Comparison of ENCODE assay signal across 8 cellular contexts in genomic region chr12:117836999-117837736, GRCh38.
DNase-seq lines count a peak whose midpoint lies in the region; ATAC-seq, FAIRE-seq and TF ChIP-seq lines count a peak whose summit lies in the region.

No MANE protein-coding gene starts in this region.

- DNase-seq in ELF-1 (ENCODE audit: low read depth, low spot score) = peak; percentile 87
- DNase-seq in NCI-H69 (lab: John Stamatoyannopoulos, UW) = peak; percentile 74
- DNase-seq in activated CD8-positive, alpha-beta memory T cell treated with anti-CD3 and anti-CD28 coated beads for 4 hours (ENCODE audit: low read depth in 2 of 2) = peak; percentile 24 to 38
- peak; percentile 70 to 96 for DNase-seq in H1 (ENCODE audit: low read depth in 1 of 2, low spot score in 2 of 2)
- peak; percentile 76 for DNase-seq in mesendoderm
- peak; percentile 37 to 49 for DNase-seq in stimulated activated CD8-positive, alpha-beta memory T cell treated with anti-CD3 and anti-CD28 coated beads, Interleukin-15, amount 100 ng/mL, for 48 hours (ENCODE audit: low read depth in 2 of 2)

- H2AFZ ChIP-seq in H1 (ENCODE audit: low read length) = peak overlapping the region; percentile 79

- H4K5ac ChIP-seq in H1 (ENCODE audit: insufficient read length, low read depth, low read length) = no peak overlapping the region
- H4K5ac ChIP-seq in mesendoderm (ENCODE audit: low read length) = no peak overlapping the region

- peak; percentile 95 to 100 (median 99) for TF ChIP-seq CTCF in H1 (IDR thresholded peaks at IDR 0.05; ENCODE audit: control extremely low read depth in 1 of 3, insufficient read depth in 1 of 3, low read depth in 1 of 3, low read length in 3 of 3)

- TF ChIP-seq EP300 in H1 (IDR thresholded peaks at IDR 0.05; ENCODE audit: borderline replicate concordance in 1 of 2, low read depth in 2 of 2, low read length in 2 of 2) = no peak

- POLR2A ChIA-PET in H1 (lab: Charles Lee; ENCODE audit: partially characterized antibody) = interaction anchor here (0.9 to 1.5 kb wide), 3 partner anchors 166 to 625 kb away, joined by 3 to 5 read pairs (median 3); no protein-coding TSS in a partner anchor

- H2BK12ac ChIP-seq in H1 (ENCODE audit: low read depth, low read length) = no peak overlapping the region

- H4K8ac ChIP-seq in H1 (ENCODE audit: extremely low read depth, insufficient read depth, low read length) (no peak overlapping the region), mesendoderm (ENCODE audit: low read depth, low read length) (no peak overlapping the region)

- H4K91ac ChIP-seq in H1 (replicated peaks; ENCODE audit: insufficient read length, low read length) = no peak overlapping the region

- CTCF ChIA-PET in H1 (lab: Charles Lee; ENCODE audit: partially characterized antibody) = interaction anchor here (0.6 to 6.3 kb wide), 86 partner anchors 8 to 983 kb away, joined by 3 to 67 read pairs (median 4); no protein-coding TSS in a partner anchor

- H3K18ac ChIP-seq in H1 (ENCODE audit: extremely low read depth, low read length) (no peak overlapping the region), mesendoderm (ENCODE audit: low read length) (no peak overlapping the region)

- H3K14ac ChIP-seq in H1 (ENCODE audit: insufficient read length) = no peak overlapping the region

- no peak overlapping the region for H2AK5ac ChIP-seq in H1 (ENCODE audit: low read depth, low read length)
- no peak overlapping the region for H2AK5ac ChIP-seq in mesendoderm (ENCODE audit: low read length)

- peak; percentile 59 for ATAC-seq in HG03103 (IDR thresholded peaks at IDR 0.05; ENCODE audit: low read depth, unreplicated experiment)
- no peak for ATAC-seq in GM19395 (IDR thresholded peaks at IDR 0.05; ENCODE audit: unreplicated experiment)

- H3K4me1 ChIP-seq in H1 (replicated peaks in 1 of 4; ENCODE audit: control insufficient read depth in 3 of 4, insufficient read depth in 4 of 4, low read length in 3 of 4) (peaks cover 0 to 5% (median 2%) of the 10 kb centered on the region in 4 experiments; a peak in 4 of 7 replicates), mesendoderm (ENCODE audit: control insufficient read depth, low read depth, low read length) (no peaks in the 10 kb centered on the region)

- H3K4me3 ChIP-seq in H1 (ENCODE audit: extremely low read depth in 1 of 4, insufficient read depth in 2 of 4, low read depth in 3 of 4, low read length in 4 of 4) (peak overlapping the region in 1 of 4 experiments; percentile 39; a peak in 1 of 8 replicates), mesendoderm (ENCODE audit: low read length) (no peak overlapping the region)

- 0 out of 2 replicates have a peak, but pooled peaks cover 2% of the 10 kb centered on the region for H3K23me2 ChIP-seq in H1 (ENCODE audit: low read depth, low read length)

- peak overlapping the region; percentile 20 for H2BK15ac ChIP-seq in H1 (ENCODE audit: low read length)
- no peak overlapping the region for H2BK15ac ChIP-seq in mesendoderm (replicated peaks; ENCODE audit: low read depth)

- WGBS in H1 (ENCODE audit: extremely low coverage in 1 of 2, insufficient coverage in 1 of 2, insufficient read length in 1 of 2, insufficient replicate concordance in 2 of 2, low coverage in 1 of 2, low lambda C conversion rate in 2 of 2, missing lambda C conversion rate in 1 of 2), 2 experiments = 38% methylated on average over 22 of the region's 22 CpGs; no CpG with 5 or more reads in 1 of the 2 experiments
- no CpG with 5 or more reads among the region's 22 CpGs for WGBS in mesendoderm (ENCODE audit: extremely low coverage, insufficient coverage, low lambda C conversion rate)

- no peak overlapping the region for H3K27ac ChIP-seq in H1 (ENCODE audit: low read depth, low read length)
- H3K27ac ChIP-seq in mesendoderm (ENCODE audit: low read depth, low read length) = no peak overlapping the region

- peak; percentile 97 to 98 for TF ChIP-seq RAD21 in H1 (IDR thresholded peaks at IDR 0.05 in 1 of 2, conservative IDR thresholded peaks at IDR 0.05 in 1 of 2; ENCODE audit: low read depth in 2 of 2, low read length in 2 of 2)

- H3K4ac ChIP-seq in H1 (replicated peaks; ENCODE audit: insufficient read length, low read depth, low read length) = no peak overlapping the region
- H3K4ac ChIP-seq in mesendoderm (ENCODE audit: low read depth, low read length) = no peak overlapping the region

- H3K4me2 ChIP-seq in H1 (ENCODE audit: insufficient read depth in 1 of 2, low read depth in 2 of 2, low read length in 2 of 2) (peak overlapping the region in 1 of 2 experiments; percentile 56; a peak in 3 of 4 replicates), mesendoderm (ENCODE audit: low read length) (peak overlapping the region; percentile 26)

- no peaks in the 10 kb centered on the region for H4K20me1 ChIP-seq in H1 (replicated peaks in 1 of 2; ENCODE audit: control insufficient read depth in 1 of 2, insufficient read depth in 2 of 2, low read length in 2 of 2)

- no peak overlapping the region for H2BK20ac ChIP-seq in H1 (ENCODE audit: low read length)

- no peak overlapping the region for H2BK5ac ChIP-seq in H1 (ENCODE audit: low read depth, low read length)
- H2BK5ac ChIP-seq in mesendoderm (ENCODE audit: low read length) = no peak overlapping the region

- H3K27me3 ChIP-seq in H1 (replicated peaks in 1 of 4; ENCODE audit: control insufficient read depth in 3 of 4, extremely low read depth in 1 of 4, insufficient read depth in 3 of 4, low read length in 3 of 4) (no peaks in the 10 kb centered on the region), mesendoderm (ENCODE audit: insufficient read depth, low read length, poor library complexity) (no peaks in the 10 kb centered on the region)

- H3K23ac ChIP-seq in H1 (ENCODE audit: insufficient read length) (no peak overlapping the region), mesendoderm (ENCODE audit: low read length) (no peak overlapping the region)

- peak; percentile 99 for FAIRE-seq in H1 (lab: Jason Lieb, UNC)

- no peaks in the 10 kb centered on the region for H3K36me3 ChIP-seq in H1 (ENCODE audit: control insufficient read depth in 2 of 4, insufficient read depth in 4 of 4, low read length in 3 of 4)
- no peaks in the 10 kb centered on the region for H3K36me3 ChIP-seq in mesendoderm (ENCODE audit: control insufficient read depth, insufficient read depth, low read length)

- H3K9ac ChIP-seq in H1 (replicated peaks in 1 of 4; ENCODE audit: extremely low read depth in 1 of 4, low read depth in 3 of 4, low read length in 3 of 4) = no peak overlapping the region
- no peak overlapping the region for H3K9ac ChIP-seq in mesendoderm (ENCODE audit: low read length)

- H3K79me2 ChIP-seq in H1 (ENCODE audit: control insufficient read depth in 1 of 2, insufficient read depth in 2 of 2, low read length in 2 of 2) (no peaks in the 10 kb centered on the region), mesendoderm (ENCODE audit: control insufficient read depth, insufficient read depth, low read length) (no peaks in the 10 kb centered on the region)

- H3K79me1 ChIP-seq in H1 (ENCODE audit: low read depth, low read length) = no peaks in the 10 kb centered on the region
- H3K79me1 ChIP-seq in mesendoderm (ENCODE audit: low read length) = no peaks in the 10 kb centered on the region

- H3K9me3 ChIP-seq in H1 (ENCODE audit: insufficient read depth in 2 of 2, low read depth in 1 of 2, low read length in 1 of 2) = no peaks in the 10 kb centered on the region

- no peak overlapping the region for H3K56ac ChIP-seq in H1 (replicated peaks; ENCODE audit: insufficient read length, low read depth, low read length)
- no peak overlapping the region for H3K56ac ChIP-seq in mesendoderm (ENCODE audit: low read length)

- TF ChIP-seq POLR2A in H1 (IDR thresholded peaks at IDR 0.05; ENCODE audit: control extremely low read depth in 1 of 2, low read depth in 2 of 2, low read length in 2 of 2) = no peak

- H2BK120ac ChIP-seq in H1 (replicated peaks; ENCODE audit: low read depth, low read length) = no peak overlapping the region
- no peak overlapping the region for H2BK120ac ChIP-seq in mesendoderm (ENCODE audit: low read depth, low read length)

TF ChIP-seq in H1, 55 proteins besides CTCF, POLR2A, EP300 and RAD21:
- TF ChIP-seq, protein P1, sequence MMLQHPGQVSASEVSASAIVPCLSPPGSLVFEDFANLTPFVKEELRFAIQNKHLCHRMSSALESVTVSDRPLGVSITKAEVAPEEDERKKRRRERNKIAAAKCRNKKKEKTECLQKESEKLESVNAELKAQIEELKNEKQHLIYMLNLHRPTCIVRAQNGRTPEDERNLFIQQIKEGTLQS (IDR thresholded peaks at IDR 0.05; ENCODE audit: insufficient read depth, low read depth, low read length) = no peak
- TF ChIP-seq CBX8 (IDR thresholded peaks at IDR 0.05; ENCODE audit: borderline replicate concordance, low read depth, low read length) (no peak), MAFK (IDR thresholded peaks at IDR 0.05; ENCODE audit: low read depth, low read length) (no peak), YY1 (IDR thresholded peaks at IDR 0.05; ENCODE audit: low read depth, low read length) (0 out of 2 replicates have a peak, but pooled peaks have one; percentile 23), ASH2L (IDR thresholded peaks at IDR 0.05; ENCODE audit: low read length) (peak; percentile 23), CREB1 (IDR thresholded peaks at IDR 0.05) (peak; percentile 51; the same call in 1 of the 2 replicates), TCF12 (IDR thresholded peaks at IDR 0.05; ENCODE audit: low read depth, low read length) (no peak), NANOG (IDR thresholded peaks at IDR 0.05; ENCODE audit: insufficient read depth, low read depth, low read length, poor library complexity, severe bottlenecking) (no peak), CHD1 (IDR thresholded peaks at IDR 0.05; ENCODE audit: low read depth, low read length) (no peak), JUND (IDR thresholded peaks at IDR 0.05; ENCODE audit: low read length) (peak; percentile 40; the same call in 1 of the 2 replicates), BRCA1 (IDR thresholded peaks at IDR 0.05; ENCODE audit: low read depth, low read length) (no peak), SIN3A (conservative IDR thresholded peaks at IDR 0.05 in 1 of 2, IDR thresholded peaks at IDR 0.05 in 1 of 2; ENCODE audit: low read depth in 1 of 2, low read length in 2 of 2) (0 out of 4 replicates have a peak, but pooled peaks of 1 of the 2 experiments have one; percentile 61), POLR2AphosphoS5 (IDR thresholded peaks at IDR 0.05; ENCODE audit: low read depth, low read length) (no peak), SP1 (IDR thresholded peaks at IDR 0.05; ENCODE audit: low read depth, low read length) (no peak)

Comparison
In these comparisons a context has a peak if more than half of its experiments do, and no peak if none do; other contexts are left out.
1. DNase-seq: peak in every context shown above with its lines; median percentile 87 in ELF-1; 83 in H1; 76 in mesendoderm; 74 in NCI-H69; 43 in stimulated activated CD8-positive, alpha-beta memory T cell treated with anti-CD3 and anti-CD28 coated beads, Interleukin-15, amount 100 ng/mL, for 48 hours; 31 in activated CD8-positive, alpha-beta memory T cell treated with anti-CD3 and anti-CD28 coated beads for 4 hours.